In genomic region chr1:54273837-54274192, GRCh38 we compare ENCODE assay signal across 9 cellular contexts.
A peak's percentile ranks its signal among the peaks of the same experiment; 100 is the strongest.
DNase-seq lines count a peak whose midpoint lies in the region; ATAC-seq and TF ChIP-seq lines count a peak whose summit lies in the region.
"Had no signal": no experiment of that assay in that cellular context is flagged by ENCODE, and none has a peak within 500 bp of the region (broad histone marks: within the 10 kb centered on the region; RNA-seq: fewer than 3 reads in every experiment).

No MANE protein-coding gene starts in this region.

- no peak overlapping the region for H3K4me3 Mint-ChIP-seq in natural killer cell treated with Interleukin-12 subunit alpha and Interleukin-12 subunit beta and Interleukin-15 and Interleukin-18, amount 100 ng/mL, for 72 hours

- no peak for ATAC-seq in HG03342 (IDR thresholded peaks at IDR 0.05; ENCODE audit: unreplicated experiment)
- ATAC-seq in natural killer cell treated with Interleukin-12 subunit alpha and Interleukin-12 subunit beta and Interleukin-15 and Interleukin-18, amount 100 ng/mL, for 72 hours: no peak

- intact Hi-C loops in ascending aorta (cut with DNase I): loop anchor here (1.0 to 10.0 kb wide), 7 partner anchors 47 to 491 kb away; partner anchors contain the start of genes ACOT11, CYB5RL, MRPL37 and PARS2

- H3K4me1 Mint-ChIP-seq in natural killer cell treated with Interleukin-12 subunit alpha and Interleukin-12 subunit beta and Interleukin-15 and Interleukin-18, amount 100 ng/mL, for 72 hours (ENCODE audit: low read depth in 2 of 2): peaks cover 40 to 63% of the 10 kb centered on the region in 2 donors

- H3K36me3 ChIP-seq in HUES48 (ENCODE audit: control insufficient read depth, insufficient read depth, low read length) (peaks cover under 1% of the 10 kb centered on the region; the same call in 1 of the 2 replicates), ascending aorta (no peaks in the 10 kb centered on the region), stomach smooth muscle (ENCODE audit: control insufficient read depth in 2 of 2, insufficient read depth in 2 of 2, low read length in 2 of 2) (peaks cover 0 to 2% of the 10 kb centered on the region in 2 donors)

- H3K4me3 ChIP-seq in HUES48 (ENCODE audit: low read depth, low read length) (no peak overlapping the region), ascending aorta (peak overlapping the region in 1 of 2 donors; percentile 35), stomach smooth muscle (ENCODE audit: low read length in 2 of 2) (peak overlapping the region; percentile 26 to 57)

- no peaks in the 10 kb centered on the region for H3K27me3 Mint-ChIP-seq in natural killer cell treated with Interleukin-12 subunit alpha and Interleukin-12 subunit beta and Interleukin-15 and Interleukin-18, amount 100 ng/mL, for 72 hours

- H3K27ac ChIP-seq in HUES48 (ENCODE audit: low read depth, low read length) (peak overlapping the region; percentile 51), ascending aorta (peak overlapping the region; percentile 96 to 98), stomach smooth muscle (ENCODE audit: low read length) (peak overlapping the region; percentile 98)
- H3K27ac ChIP-seq: KMS-11 had no signal

- H3K9ac ChIP-seq in HUES48 (ENCODE audit: low read depth, low read length): no peak overlapping the region
- H3K9ac ChIP-seq in stomach smooth muscle (ENCODE audit: low read length in 2 of 2): peak overlapping the region; percentile 73 to 84
- H3K9ac ChIP-seq: KMS-11 had no signal

- no peaks in the 10 kb centered on the region for H3K9me3 Mint-ChIP-seq in natural killer cell treated with Interleukin-12 subunit alpha and Interleukin-12 subunit beta and Interleukin-15 and Interleukin-18, amount 100 ng/mL, for 72 hours

- H3K27me3 ChIP-seq in HUES48 (ENCODE audit: control insufficient read depth, insufficient read depth, low read length) (no peaks in the 10 kb centered on the region), ascending aorta (no peaks in the 10 kb centered on the region), stomach smooth muscle (ENCODE audit: control insufficient read depth in 1 of 2, insufficient read depth in 2 of 2, low read length in 2 of 2) (no peaks in the 10 kb centered on the region)

- peak overlapping the region in 1 of 2 donors; percentile 76 for H3K27ac Mint-ChIP-seq in natural killer cell treated with Interleukin-12 subunit alpha and Interleukin-12 subunit beta and Interleukin-15 and Interleukin-18, amount 100 ng/mL, for 72 hours

- no peak for TF ChIP-seq CTCF in ascending aorta (IDR thresholded peaks at IDR 0.05)

- peaks cover 34% of the 10 kb centered on the region for H3K4me1 ChIP-seq in HUES48 (ENCODE audit: control insufficient read depth, insufficient read depth, low read length)
- H3K4me1 ChIP-seq in ascending aorta: peaks cover 40 to 60% of the 10 kb centered on the region in 2 donors
- H3K4me1 ChIP-seq in stomach smooth muscle (ENCODE audit: control insufficient read depth, insufficient read depth, low read length): peaks cover 78% of the 10 kb centered on the region

- H3K9me3 ChIP-seq in HUES48 (ENCODE audit: control insufficient read depth, insufficient read depth, low read length): no peaks in the 10 kb centered on the region
- no peaks in the 10 kb centered on the region for H3K9me3 ChIP-seq in ascending aorta
- no peaks in the 10 kb centered on the region for H3K9me3 ChIP-seq in stomach smooth muscle (ENCODE audit: control insufficient read depth in 2 of 2, low read length in 2 of 2)

- peaks cover 4% of the 10 kb centered on the region for H3K36me3 Mint-ChIP-seq in natural killer cell treated with Interleukin-12 subunit alpha and Interleukin-12 subunit beta and Interleukin-15 and Interleukin-18, amount 100 ng/mL, for 72 hours

- DNase-seq in ascending aorta (ENCODE audit: low spot score in 2 of 2): peak in 1 of 2 donors; percentile 78
- DNase-seq in kidney glomerular epithelial cell (lab: John Stamatoyannopoulos, UW): peak; percentile 43
- no peak for DNase-seq in natural killer cell treated with Interleukin-12 subunit alpha and Interleukin-12 subunit beta and Interleukin-15 and Interleukin-18, amount 100 ng/mL, for 72 hours (ENCODE audit: low spot score)
- no peak for DNase-seq in T1000 (lab: John Stamatoyannopoulos, UW)
- no peak for DNase-seq in DMS153 (lab: John Stamatoyannopoulos, UW)
